9 cellular contexts compared by ENCODE assay signal in genomic region chr9:98774746-98775145, GRCh38. TPM values are rescaled to one million over a fixed set of nuclear protein-coding genes. Genes with fewer than 3 reads are reported as not detected.
DNase-seq lines count a peak whose midpoint lies in the region; ATAC-seq, FAIRE-seq and TF ChIP-seq lines count a peak whose summit lies in the region.
"Had no signal": no experiment of that assay in that cellular context is flagged by ENCODE, and none has a peak within 500 bp of the region (broad histone marks: within the 10 kb centered on the region; RNA-seq: fewer than 3 reads in every experiment).

No MANE protein-coding gene starts in this region.

- peaks cover 36 to 50% (median 50%) of the 10 kb centered on the region in 3 donors for H3K36me3 ChIP-seq in tibial artery

- H3K4me1 ChIP-seq in tibial artery = no peaks in the 10 kb centered on the region

- no peaks in the 10 kb centered on the region for H3K27me3 ChIP-seq in tibial artery

- TF ChIP-seq POLR2A in GM12891 (IDR thresholded peaks at IDR 0.05; ENCODE audit: low read depth, low read length) = no peak

- no peak for DNase-seq in AG09309 (ENCODE audit: low read depth)
- peak; percentile 43 for DNase-seq in GM12891 (ENCODE audit: insufficient read length, low spot score)
- DNase-seq in UCSD-AML1 (lab: John Stamatoyannopoulos, UW; ENCODE audit: unreplicated experiment) = peak; percentile 17
- DNase-seq in iPS-NIHi11 (ENCODE audit: low spot score) = peak; percentile 88
- no peak for DNase-seq in tibial artery
- DNase-seq in COR-L47 (lab: John Stamatoyannopoulos, UW) = no peak
- DNase-seq in coronary artery (ENCODE audit: low spot score) = no peak

- no peak for ATAC-seq in GM18907 (IDR thresholded peaks at IDR 0.05; ENCODE audit: unreplicated experiment)
- ATAC-seq: stimulated activated effector memory CD8-positive, alpha-beta T cell treated with anti-CD3 and anti-CD28 coated beads, Interleukin-12 subunit alpha, Interleukin-12 subunit beta, amount 100 ng/mL, for 72 hours had no signal

- H3K27ac ChIP-seq in tibial artery (no peak overlapping the region), coronary artery (no peak overlapping the region)

- no peak for FAIRE-seq in GM12891 (lab: Jason Lieb, UNC)

- H3K4me3 ChIP-seq in AG09309 (ENCODE audit: control insufficient read depth, low read depth, low read length) (no peak overlapping the region), tibial artery (no peak overlapping the region), coronary artery (no peak overlapping the region)

- peak; percentile 76 for TF ChIP-seq CTCF in AG09309 (IDR thresholded peaks at IDR 0.05; ENCODE audit: control insufficient read depth, insufficient read depth, low read depth, low read length, missing control alignments)
- no peak for TF ChIP-seq CTCF in tibial artery (IDR thresholded peaks at IDR 0.05)
- TF ChIP-seq CTCF in coronary artery (IDR thresholded peaks at IDR 0.05) = no peak

- no peaks in the 10 kb centered on the region for H3K9me3 ChIP-seq in tibial artery

- intact Hi-C loops in tibial artery (cut with DNase I; ENCODE audit: low total_unique reads) = loop anchor here (5.0 kb wide), 1 partner anchor 457 kb away; no protein-coding TSS in a partner anchor

TF ChIP-seq in GM12891, 5 proteins besides CTCF, POLR2A, EP300 and RAD21:
- TF ChIP-seq PAX5 (IDR thresholded peaks at IDR 0.05; ENCODE audit: insufficient read depth, low read length, severe bottlenecking) = no peak
- no peak for TF ChIP-seq SPI1 (IDR thresholded peaks at IDR 0.05; ENCODE audit: low read depth, low read length)
- no peak for TF ChIP-seq POLR2AphosphoS5 (IDR thresholded peaks at IDR 0.05; ENCODE audit: low read depth, low read length)
- TF ChIP-seq TAF1 (IDR thresholded peaks at IDR 0.05; ENCODE audit: low read depth, low read length) = no peak
- TF ChIP-seq POU2F2 (IDR thresholded peaks at IDR 0.05; ENCODE audit: low read depth, low read length) = no peak

RNA-seq across cellular contexts. Expression of gene ANKS6, which starts 21.6 kb away (rescaled TPM):
- polyA plus RNA-seq in GM12891 (2012; ENCODE audit: low read depth, missing spikeins) = 5.3 TPM

RNA-seq across cellular contexts. Expression of gene GALNT12, which starts 32.7 kb away (rescaled TPM):
- 2.0 TPM for polyA plus RNA-seq in GM12891 (2012; ENCODE audit: low read depth, missing spikeins)

Comparison
In these comparisons a context has a peak if more than half of its experiments do, and no peak if none do; other contexts are left out.
1. DNase-seq: peak in GM12891 (single experiment), UCSD-AML1 (single experiment) and iPS-NIHi11 (single experiment); none in AG09309 (single experiment), tibial artery (0 of 2), COR-L47 (single experiment) and coronary artery (single experiment).